In the genomic region with DNA sequence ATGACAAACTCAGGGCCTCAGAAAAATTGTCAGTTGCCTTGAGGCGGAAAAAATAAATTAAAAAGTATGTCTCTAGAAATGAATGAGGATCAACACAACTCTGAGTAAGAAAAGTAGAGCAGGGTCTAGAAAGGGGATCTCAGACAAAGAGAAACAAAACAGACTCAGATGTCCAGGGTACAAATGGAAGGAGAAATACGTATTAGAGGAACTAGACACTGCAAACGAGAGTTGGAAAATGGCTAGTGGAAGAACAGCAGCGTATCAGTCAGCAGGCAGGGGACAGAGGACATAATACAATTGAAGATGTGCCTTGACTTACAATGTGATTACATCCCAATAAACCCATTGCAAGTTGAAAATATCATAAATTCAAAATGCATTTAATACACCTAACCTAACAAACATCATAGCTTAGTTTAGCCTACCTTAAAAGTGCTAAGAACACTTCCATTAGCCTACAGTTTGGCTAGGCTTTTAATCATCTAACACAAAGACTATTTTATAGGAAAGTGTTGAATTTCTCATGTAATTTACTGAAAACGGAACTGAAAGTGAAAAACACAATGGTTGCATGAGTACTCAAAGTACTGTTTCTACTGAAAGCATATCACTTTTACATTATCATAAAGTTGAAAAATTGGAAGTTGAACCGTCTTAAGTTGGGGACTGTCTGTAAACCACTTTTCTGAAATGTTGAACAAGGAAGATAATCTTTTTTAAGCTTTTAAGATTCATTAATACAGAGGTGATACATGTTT, we compare ENCODE assay signal across 12 cellular contexts.
DNase-seq lines count a peak whose midpoint lies in the region; ATAC-seq and TF ChIP-seq lines count a peak whose summit lies in the region.
"Had no signal": no experiment of that assay in that cellular context is flagged by ENCODE, and none has a peak within 500 bp of the region (broad histone marks: within the 10 kb centered on the region; RNA-seq: fewer than 3 reads in every experiment).

No MANE protein-coding gene starts in this region.

- H3K27me3 ChIP-seq in suprapubic skin = no peaks in the 10 kb centered on the region
- H3K27me3 ChIP-seq in trophoblast cell (ENCODE audit: insufficient read depth, low read length) = no peaks in the 10 kb centered on the region

- H3K36me3 Mint-ChIP-seq in activated CD8-positive, alpha-beta T cell treated with anti-CD3 and anti-CD28 coated beads for 36 hours (ENCODE audit: low read depth) = peaks cover 32% of the 10 kb centered on the region
- peaks cover 30% of the 10 kb centered on the region for H3K36me3 Mint-ChIP-seq in activated CD8-positive, alpha-beta T cell treated with anti-CD3 and anti-CD28 coated beads, Interleukin-2, amount 10 ng/mL, durations not matched to agents 7 days and 5 days (ENCODE audit: low read depth)
- H3K36me3 Mint-ChIP-seq in activated naive CD8-positive, alpha-beta T cell treated with anti-CD3 and anti-CD28 coated beads, Interleukin-2, amount 10 ng/mL, durations not matched to agents 7 days and 5 days = peaks cover 30% of the 10 kb centered on the region

- peak overlapping the region; percentile 26 for H3K27ac Mint-ChIP-seq in activated CD8-positive, alpha-beta T cell treated with anti-CD3 and anti-CD28 coated beads for 36 hours
- no peak overlapping the region for H3K27ac Mint-ChIP-seq in activated CD8-positive, alpha-beta T cell treated with anti-CD3 and anti-CD28 coated beads, Interleukin-2, amount 10 ng/mL, durations not matched to agents 7 days and 5 days
- peak overlapping the region; percentile 18 for H3K27ac Mint-ChIP-seq in activated naive CD8-positive, alpha-beta T cell treated with anti-CD3 and anti-CD28 coated beads, Interleukin-2, amount 10 ng/mL, durations not matched to agents 7 days and 5 days
- H3K27ac Mint-ChIP-seq: activated naive CD8-positive, alpha-beta T cell had no signal

- WGBS in suprapubic skin = 85% methylated on average over 6 of the region's 6 CpGs
- no CpG with 5 or more reads among the region's 6 CpGs for WGBS in trophoblast cell (ENCODE audit: extremely low coverage, insufficient coverage, insufficient read length)

- H4K8ac ChIP-seq in trophoblast cell (ENCODE audit: low read depth, low read length) = no peak overlapping the region

- H3K27ac ChIP-seq in suprapubic skin = no peak overlapping the region
- H3K27ac ChIP-seq in trophoblast cell (ENCODE audit: low read depth, low read length) = no peak overlapping the region
- H3K27ac ChIP-seq: A549 had no signal

- H3K4me3 ChIP-seq in suprapubic skin (no peak overlapping the region), trophoblast cell (ENCODE audit: low read depth, low read length) (no peak overlapping the region)
- H3K4me3 ChIP-seq: A549, mucosa of descending colon had no signal

- no peak overlapping the region for H3K18ac ChIP-seq in trophoblast cell (ENCODE audit: low read length)

- H3K23ac ChIP-seq in trophoblast cell (ENCODE audit: low read length) = no peak overlapping the region

- intact Hi-C loops in activated CD8-positive, alpha-beta T cell treated with anti-CD3 and anti-CD28 coated beads for 36 hours (cut with micrococcal nuclease) = no loop called here

- TF ChIP-seq EP300 in suprapubic skin (IDR thresholded peaks at IDR 0.05) = no peak

- H3K4me1 ChIP-seq in suprapubic skin (no peaks in the 10 kb centered on the region), trophoblast cell (ENCODE audit: control insufficient read depth in 1 of 2, insufficient read depth in 2 of 2, low read length in 2 of 2) (no peaks in the 10 kb centered on the region)
- H3K4me1 ChIP-seq: A549 had no signal

- no peak overlapping the region for H2BK12ac ChIP-seq in trophoblast cell (ENCODE audit: low read length)

- POLR2A ChIA-PET in activated CD8-positive, alpha-beta T cell treated with anti-CD3 and anti-CD28 coated beads for 36 hours (lab: Charles Lee) = no interaction called here
- POLR2A ChIA-PET in activated CD8-positive, alpha-beta T cell treated with anti-CD3 and anti-CD28 coated beads, Interleukin-2, amount 10 ng/mL, durations not matched to agents 7 days and 5 days (lab: Charles Lee) = no interaction called here
- POLR2A ChIA-PET in activated naive CD8-positive, alpha-beta T cell treated with anti-CD3 and anti-CD28 coated beads, Interleukin-2, amount 10 ng/mL, durations not matched to agents 7 days and 5 days (lab: Charles Lee) = no interaction called here

- H3K36me3 ChIP-seq in suprapubic skin (peaks cover 35% of the 10 kb centered on the region), trophoblast cell (ENCODE audit: control insufficient read depth in 1 of 2, insufficient read depth in 2 of 2, low read length in 2 of 2) (peaks cover 1 to 2% of the 10 kb centered on the region in 2 experiments)

- no peak for DNase-seq in activated CD8-positive, alpha-beta T cell treated with anti-CD3 and anti-CD28 coated beads for 36 hours
- no peak for DNase-seq in activated CD8-positive, alpha-beta T cell treated with anti-CD3 and anti-CD28 coated beads, Interleukin-2, amount 10 ng/mL, durations not matched to agents 7 days and 5 days
- DNase-seq in activated naive CD8-positive, alpha-beta T cell treated with anti-CD3 and anti-CD28 coated beads, Interleukin-2, amount 10 ng/mL, durations not matched to agents 7 days and 5 days = no peak
- DNase-seq in suprapubic skin (ENCODE audit: low spot score in 2 of 2) = no peak
- DNase-seq in ecto neural progenitor cell (ENCODE audit: low spot score) = no peak
- DNase-seq in trophoblast cell = no peak
- DNase-seq: mucosa of descending colon; NK-92 treated with Interleukin-12 subunit alpha and Interleukin-12 subunit beta, amount 100 ng/mL, for 24 hours had no signal

- no peak for TF ChIP-seq CTCF in activated CD8-positive, alpha-beta T cell treated with anti-CD3 and anti-CD28 coated beads for 36 hours (IDR thresholded peaks at IDR 0.05)
- no peak for TF ChIP-seq CTCF in suprapubic skin (IDR thresholded peaks at IDR 0.05)

- H2AK5ac ChIP-seq in trophoblast cell (ENCODE audit: low read length) = no peak overlapping the region

- no peaks in the 10 kb centered on the region for H3K9me3 Mint-ChIP-seq in activated CD8-positive, alpha-beta T cell treated with anti-CD3 and anti-CD28 coated beads for 36 hours
- H3K9me3 Mint-ChIP-seq in activated CD8-positive, alpha-beta T cell treated with anti-CD3 and anti-CD28 coated beads, Interleukin-2, amount 10 ng/mL, durations not matched to agents 7 days and 5 days (ENCODE audit: insufficient read depth) = no peaks in the 10 kb centered on the region
- no peaks in the 10 kb centered on the region for H3K9me3 Mint-ChIP-seq in activated naive CD8-positive, alpha-beta T cell treated with anti-CD3 and anti-CD28 coated beads, Interleukin-2, amount 10 ng/mL, durations not matched to agents 7 days and 5 days

- no peak overlapping the region for H4K91ac ChIP-seq in trophoblast cell (ENCODE audit: low read depth, low read length)

- no peak overlapping the region for H3K14ac ChIP-seq in trophoblast cell (ENCODE audit: low read length)

- no peaks in the 10 kb centered on the region for H3K9me3 ChIP-seq in suprapubic skin
- no peaks in the 10 kb centered on the region for H3K9me3 ChIP-seq in trophoblast cell (ENCODE audit: insufficient read depth, low read depth, low read length)
- H3K9me3 ChIP-seq: A549, mucosa of descending colon had no signal

- H3K4ac ChIP-seq in trophoblast cell (ENCODE audit: low read depth, low read length) = no peak overlapping the region

- H3K79me2 ChIP-seq in trophoblast cell (ENCODE audit: control insufficient read depth, insufficient read depth, low read length, poor library complexity) = no peaks in the 10 kb centered on the region

- peak; percentile 45 for ATAC-seq in activated CD8-positive, alpha-beta T cell treated with anti-CD3 and anti-CD28 coated beads for 36 hours
- ATAC-seq in activated CD8-positive, alpha-beta T cell treated with anti-CD3 and anti-CD28 coated beads, Interleukin-2, amount 10 ng/mL, durations not matched to agents 7 days and 5 days = no peak
- ATAC-seq in GM21526 (IDR thresholded peaks at IDR 0.05; ENCODE audit: low FRiP score, unreplicated experiment) (peak; percentile 87), HG03196 (IDR thresholded peaks at IDR 0.05; ENCODE audit: unreplicated experiment) (peak; percentile 83)
- ATAC-seq in activated naive CD8-positive, alpha-beta T cell treated with anti-CD3 and anti-CD28 coated beads, Interleukin-2, amount 10 ng/mL, durations not matched to agents 7 days and 5 days (ENCODE audit: low read depth) = no peak
- ATAC-seq: A549, mucosa of descending colon had no signal

- H3K9ac ChIP-seq in trophoblast cell (ENCODE audit: low read length) = no peak overlapping the region

- H2BK5ac ChIP-seq in trophoblast cell (ENCODE audit: low read depth, low read length, poor library complexity) = no peak overlapping the region

- H3K4me3 Mint-ChIP-seq in activated CD8-positive, alpha-beta T cell treated with anti-CD3 and anti-CD28 coated beads for 36 hours = no peak overlapping the region
- no peak overlapping the region for H3K4me3 Mint-ChIP-seq in activated CD8-positive, alpha-beta T cell treated with anti-CD3 and anti-CD28 coated beads, Interleukin-2, amount 10 ng/mL, durations not matched to agents 7 days and 5 days
- no peak overlapping the region for H3K4me3 Mint-ChIP-seq in activated naive CD8-positive, alpha-beta T cell treated with anti-CD3 and anti-CD28 coated beads, Interleukin-2, amount 10 ng/mL, durations not matched to agents 7 days and 5 days
- H3K4me3 Mint-ChIP-seq: activated naive CD8-positive, alpha-beta T cell had no signal

- peaks cover 13% of the 10 kb centered on the region for H3K4me1 Mint-ChIP-seq in activated CD8-positive, alpha-beta T cell treated with anti-CD3 and anti-CD28 coated beads for 36 hours (ENCODE audit: low read depth)
- H3K4me1 Mint-ChIP-seq in activated CD8-positive, alpha-beta T cell treated with anti-CD3 and anti-CD28 coated beads, Interleukin-2, amount 10 ng/mL, durations not matched to agents 7 days and 5 days (ENCODE audit: low read depth) = peaks cover 15% of the 10 kb centered on the region
- peaks cover 6% of the 10 kb centered on the region for H3K4me1 Mint-ChIP-seq in activated naive CD8-positive, alpha-beta T cell treated with anti-CD3 and anti-CD28 coated beads, Interleukin-2, amount 10 ng/mL, durations not matched to agents 7 days and 5 days

- H2BK120ac ChIP-seq in trophoblast cell (ENCODE audit: insufficient read depth, low read length, poor library complexity) = no peak overlapping the region

- H4K12ac ChIP-seq in trophoblast cell (ENCODE audit: low read depth, low read length) = no peak overlapping the region

- no peak for TF ChIP-seq POLR2A in suprapubic skin (IDR thresholded peaks at IDR 0.05)

- no peaks in the 10 kb centered on the region for H3K27me3 Mint-ChIP-seq in activated CD8-positive, alpha-beta T cell treated with anti-CD3 and anti-CD28 coated beads for 36 hours
- H3K27me3 Mint-ChIP-seq in activated CD8-positive, alpha-beta T cell treated with anti-CD3 and anti-CD28 coated beads, Interleukin-2, amount 10 ng/mL, durations not matched to agents 7 days and 5 days (ENCODE audit: low read depth) = no peaks in the 10 kb centered on the region
- no peaks in the 10 kb centered on the region for H3K27me3 Mint-ChIP-seq in activated naive CD8-positive, alpha-beta T cell treated with anti-CD3 and anti-CD28 coated beads, Interleukin-2, amount 10 ng/mL, durations not matched to agents 7 days and 5 days
- H3K27me3 Mint-ChIP-seq: activated naive CD8-positive, alpha-beta T cell had no signal

- no peak overlapping the region for H3K4me2 ChIP-seq in trophoblast cell (ENCODE audit: low read length)
- H3K4me2 ChIP-seq: A549 had no signal

- CTCF ChIA-PET in activated CD8-positive, alpha-beta T cell treated with anti-CD3 and anti-CD28 coated beads for 36 hours (lab: Charles Lee) = no interaction called here
- CTCF ChIA-PET in activated CD8-positive, alpha-beta T cell treated with anti-CD3 and anti-CD28 coated beads, Interleukin-2, amount 10 ng/mL, durations not matched to agents 7 days and 5 days (lab: Charles Lee) = no interaction called here

- no peak overlapping the region for H2AFZ ChIP-seq in trophoblast cell (ENCODE audit: insufficient read depth, low read length, poor library complexity)

- no peaks in the 10 kb centered on the region for H3K79me1 ChIP-seq in trophoblast cell (ENCODE audit: low read length)

Comparison
In these comparisons a context has a peak if more than half of its experiments do, and no peak if none do; other contexts are left out.
1. ATAC-seq: peak in activated CD8-positive, alpha-beta T cell treated with anti-CD3 and anti-CD28 coated beads for 36 hours (single experiment), GM21526 (single experiment) and HG03196 (single experiment); none in activated CD8-positive, alpha-beta T cell treated with anti-CD3 and anti-CD28 coated beads, Interleukin-2, amount 10 ng/mL, durations not matched to agents 7 days and 5 days (single experiment) and activated naive CD8-positive, alpha-beta T cell treated with anti-CD3 and anti-CD28 coated beads, Interleukin-2, amount 10 ng/mL, durations not matched to agents 7 days and 5 days (single experiment).